18 cellular contexts compared by ENCODE assay signal in genomic region chr16:66845791-66846221, GRCh38. TPM values are rescaled to one million over a fixed set of nuclear protein-coding genes. Genes with fewer than 3 reads are reported as not detected.
DNase-seq lines count a peak whose midpoint lies in the region; ATAC-seq and TF ChIP-seq lines count a peak whose summit lies in the region.
"Had no signal": no experiment of that assay in that cellular context is flagged by ENCODE, and none has a peak within 500 bp of the region (broad histone marks: within the 10 kb centered on the region; RNA-seq: fewer than 3 reads in every experiment).

No MANE protein-coding gene starts in this region.

- intact Hi-C loops in activated naive CD4-positive, alpha-beta T cell treated with anti-CD3 and anti-CD28 coated beads for 36 hours (cut with micrococcal nuclease) = no loop called here

- no peaks in the 10 kb centered on the region for H3K36me3 Mint-ChIP-seq in activated naive CD4-positive, alpha-beta T cell treated with anti-CD3 and anti-CD28 coated beads, Interleukin-2, amount 50 U/mL, for 24 hours
- no peaks in the 10 kb centered on the region for H3K36me3 Mint-ChIP-seq in activated naive CD4-positive, alpha-beta T cell treated with anti-CD3 and anti-CD28 coated beads for 36 hours (ENCODE audit: low read depth)
- H3K36me3 Mint-ChIP-seq in glutamatergic neuron (ENCODE audit: unreplicated experiment) = no peaks in the 10 kb centered on the region
- H3K36me3 Mint-ChIP-seq: stimulated activated memory B cell treated with anti-CD40 and anti-IgM and Interleukin-4, amounts not matched to agents 10 μg/mL and 1 μg/mL and 100 μg/mL, for 72 hours had no signal

- CTCF ChIA-PET in activated naive CD4-positive, alpha-beta T cell treated with anti-CD3 and anti-CD28 coated beads for 36 hours (lab: Charles Lee) = interaction anchor here (5.6 to 8.8 kb wide), 2 partner anchors 15 to 22 kb away, joined by 25 to 50 read pairs; partner anchors contain the start of gene NAE1

- H3K4me3 Mint-ChIP-seq in activated naive CD4-positive, alpha-beta T cell treated with anti-CD3 and anti-CD28 coated beads, Interleukin-2, amount 50 U/mL, for 24 hours = peak overlapping the region; percentile 51
- H3K4me3 Mint-ChIP-seq in activated naive CD4-positive, alpha-beta T cell treated with anti-CD3 and anti-CD28 coated beads for 36 hours = no peak overlapping the region
- H3K4me3 Mint-ChIP-seq in glutamatergic neuron (ENCODE audit: unreplicated experiment) = peak overlapping the region; percentile 64
- H3K4me3 Mint-ChIP-seq: stimulated activated memory B cell treated with anti-CD40 and anti-IgM and Interleukin-4, amounts not matched to agents 10 μg/mL and 1 μg/mL and 100 μg/mL, for 72 hours had no signal

- no peak for TF ChIP-seq CTCF in glutamatergic neuron (IDR thresholded peaks at IDR 0.05; ENCODE audit: partially characterized antibody, unreplicated experiment)

- peaks cover 4% of the 10 kb centered on the region for H3K4me1 Mint-ChIP-seq in activated naive CD4-positive, alpha-beta T cell treated with anti-CD3 and anti-CD28 coated beads, Interleukin-2, amount 50 U/mL, for 24 hours
- peaks cover 5% of the 10 kb centered on the region for H3K4me1 Mint-ChIP-seq in activated naive CD4-positive, alpha-beta T cell treated with anti-CD3 and anti-CD28 coated beads for 36 hours (ENCODE audit: low read depth)
- peaks cover 14% of the 10 kb centered on the region for H3K4me1 Mint-ChIP-seq in glutamatergic neuron (ENCODE audit: low read depth, unreplicated experiment)

- no peak overlapping the region for H3K27ac Mint-ChIP-seq in activated naive CD4-positive, alpha-beta T cell treated with anti-CD3 and anti-CD28 coated beads, Interleukin-2, amount 50 U/mL, for 24 hours
- no peak overlapping the region for H3K27ac Mint-ChIP-seq in activated naive CD4-positive, alpha-beta T cell treated with anti-CD3 and anti-CD28 coated beads for 36 hours
- H3K27ac Mint-ChIP-seq in glutamatergic neuron (ENCODE audit: unreplicated experiment) = peak overlapping the region; percentile 62
- H3K27ac Mint-ChIP-seq: stimulated activated memory B cell treated with anti-CD40 and anti-IgM and Interleukin-4, amounts not matched to agents 10 μg/mL and 1 μg/mL and 100 μg/mL, for 72 hours had no signal

- no peaks in the 10 kb centered on the region for H3K9me3 Mint-ChIP-seq in activated naive CD4-positive, alpha-beta T cell treated with anti-CD3 and anti-CD28 coated beads, Interleukin-2, amount 50 U/mL, for 24 hours
- no peaks in the 10 kb centered on the region for H3K9me3 Mint-ChIP-seq in activated naive CD4-positive, alpha-beta T cell treated with anti-CD3 and anti-CD28 coated beads for 36 hours
- peaks cover 4% of the 10 kb centered on the region for H3K9me3 Mint-ChIP-seq in glutamatergic neuron (ENCODE audit: unreplicated experiment)
- H3K9me3 Mint-ChIP-seq: stimulated activated memory B cell treated with anti-CD40 and anti-IgM and Interleukin-4, amounts not matched to agents 10 μg/mL and 1 μg/mL and 100 μg/mL, for 72 hours had no signal

- no peak for ATAC-seq in HG03196 (IDR thresholded peaks at IDR 0.05; ENCODE audit: unreplicated experiment)
- ATAC-seq: right cardiac atrium; stimulated activated memory B cell treated with anti-CD40 and anti-IgM and Interleukin-4, amounts not matched to agents 10 μg/mL and 1 μg/mL and 100 μg/mL, for 72 hours had no signal

- DNase-seq in activated naive CD4-positive, alpha-beta T cell treated with anti-CD3 and anti-CD28 coated beads for 36 hours = no peak
- peak; percentile 84 for DNase-seq in NCI-H2107 treated with DMSO at 0.1 percent for 48 hours (lab: John Stamatoyannopoulos, UW; ENCODE audit: unreplicated experiment)
- DNase-seq in glutamatergic neuron = peak; percentile 53
- peak; percentile 63 for DNase-seq in superior temporal gyrus (ENCODE audit: extremely low spot score)
- DNase-seq in DMS53 (lab: John Stamatoyannopoulos, UW) = no peak
- no peak for DNase-seq in activated CD4-positive, alpha-beta T cell treated with anti-CD3 and anti-CD28 coated beads for 1 hour
- DNase-seq: activated naive CD4-positive, alpha-beta T cell treated with Interleukin-2 at 50 U/mL for 16 hours; kidney; NCI-H510A treated with DMSO at 0.1 percent for 48 hours; right cardiac atrium; SIG-M5; stimulated activated CD4-positive, alpha-beta T cell treated with anti-CD3 and anti-CD28 coated beads, Interleukin-4, amount 100 ng/mL, for 4 hours had no signal

- peaks cover 26% of the 10 kb centered on the region for H3K27me3 Mint-ChIP-seq in activated naive CD4-positive, alpha-beta T cell treated with anti-CD3 and anti-CD28 coated beads, Interleukin-2, amount 50 U/mL, for 24 hours
- peaks cover 32% of the 10 kb centered on the region for H3K27me3 Mint-ChIP-seq in activated naive CD4-positive, alpha-beta T cell treated with anti-CD3 and anti-CD28 coated beads for 36 hours (ENCODE audit: low read depth)
- H3K27me3 Mint-ChIP-seq in glutamatergic neuron (ENCODE audit: unreplicated experiment) = peaks cover 16% of the 10 kb centered on the region

RNA-seq across cellular contexts. Expression of gene CA7, which starts 1.6 kb away (rescaled TPM):
- total RNA-seq in activated naive CD4-positive, alpha-beta T cell treated with anti-CD3 and anti-CD28 coated beads for 36 hours = not detected
- total RNA-seq in glutamatergic neuron (ENCODE audit: unreplicated experiment) = 0.64 TPM
- total RNA-seq: activated CD8-positive, alpha-beta memory T cell treated with anti-CD3 and anti-CD28 coated beads for 36 hours; cardiac septum; kidney; right cardiac atrium; vagina had no signal

RNA-seq across cellular contexts. Expression of gene NAE1, which starts 15.0 kb away (rescaled TPM):
- 100 to 1,000 TPM; 108 to 115 TPM for total RNA-seq in activated naive CD4-positive, alpha-beta T cell treated with anti-CD3 and anti-CD28 coated beads for 36 hours
- total RNA-seq in glutamatergic neuron (ENCODE audit: unreplicated experiment) = 125 TPM

RNA-seq across cellular contexts. Expression of gene PDP2, which starts 34.5 kb away (rescaled TPM):
- total RNA-seq in activated naive CD4-positive, alpha-beta T cell treated with anti-CD3 and anti-CD28 coated beads for 36 hours = 10 to 100 TPM; 18.8 to 20.6 TPM
- 18.3 TPM for total RNA-seq in glutamatergic neuron (ENCODE audit: unreplicated experiment)

RNA-seq across cellular contexts. Expression of gene TERB1, which starts 44.4 kb away (rescaled TPM):
- total RNA-seq in activated naive CD4-positive, alpha-beta T cell treated with anti-CD3 and anti-CD28 coated beads for 36 hours = not detected
- 0.39 TPM for total RNA-seq in glutamatergic neuron (ENCODE audit: unreplicated experiment)
- total RNA-seq: cardiac septum, vagina had no signal

Comparison
In these comparisons a context has a peak if more than half of its experiments do, and no peak if none do; other contexts are left out.
1. DNase-seq: peak in NCI-H2107 treated with DMSO at 0.1 percent for 48 hours (single experiment), glutamatergic neuron (single experiment) and superior temporal gyrus (single experiment); none in activated naive CD4-positive, alpha-beta T cell treated with anti-CD3 and anti-CD28 coated beads for 36 hours (single experiment), DMS53 (single experiment) and activated CD4-positive, alpha-beta T cell treated with anti-CD3 and anti-CD28 coated beads for 1 hour (single experiment).